In genomic region chr11:2305140-2305861, GRCh38 we compare ENCODE assay signal across 8 cellular contexts. TPM values are rescaled to one million over a fixed set of nuclear protein-coding genes. Genes with fewer than 3 reads are reported as not detected.
DNase-seq lines count a peak whose midpoint lies in the region; ATAC-seq and TF ChIP-seq lines count a peak whose summit lies in the region.

No MANE protein-coding gene starts in this region.

- H3K4me3 ChIP-seq in KMS-11 (IDR thresholded peaks at IDR 0.05; ENCODE audit: insufficient read depth, low read depth, low read length) (no peak overlapping the region), adrenal gland (no peak overlapping the region), rectal smooth muscle tissue (ENCODE audit: low read length) (peak overlapping the region; percentile 18), uterus (no peak overlapping the region)

- 23 to 40% (median 34%) methylated on average over 1 to 10 of the region's 10 CpGs; no CpG with 5 or more reads in 1 of the 4 donors for WGBS in adrenal gland, 4 donors

- peaks cover 40 to 59% (median 58%) of the 10 kb centered on the region in 3 donors for H3K4me1 Mint-ChIP-seq in T-cell

- DNase-seq in DMS53 (lab: John Stamatoyannopoulos, UW) (peak; percentile 87), T-cell (peak; percentile 39 to 88 (median 75)), adrenal gland (peak; percentile 78 to 94 (median 88)), left cardiac atrium (peak; percentile 93), uterus (peak; percentile 86 to 90)

- peak; percentile 79 for TF ChIP-seq CTCF in KMS-11 (conservative IDR thresholded peaks at IDR 0.05; ENCODE audit: low read depth, low read length)
- TF ChIP-seq CTCF in adrenal gland (IDR thresholded peaks at IDR 0.05) = peak; percentile 80 to 96 (median 92)
- TF ChIP-seq CTCF in uterus (IDR thresholded peaks at IDR 0.05) = peak; percentile 90 to 96 (median 94)

- H3K9ac ChIP-seq in KMS-11 (no peak overlapping the region), rectal smooth muscle tissue (ENCODE audit: low read length) (no peak overlapping the region)

- H3K4me2 ChIP-seq in KMS-11 = no peak overlapping the region

- TF ChIP-seq POLR2A in adrenal gland (IDR thresholded peaks at IDR 0.05) (no peak), uterus (IDR thresholded peaks at IDR 0.05) (peak in 1 of 2 donors; percentile 26)

- no peaks in the 10 kb centered on the region for H3K27me3 Mint-ChIP-seq in T-cell

- CTCF ChIA-PET in T-cell (lab: Charles Lee) = interaction anchor here (0.5 to 4.4 kb wide), 10 partner anchors 11 to 660 kb away, joined by 3 to 42 read pairs (median 4); no protein-coding TSS in a partner anchor

- no peak overlapping the region for H2AFZ ChIP-seq in KMS-11 (ENCODE audit: low read depth)

- intact Hi-C loops in adrenal gland (cut with DNase I) (loop anchor here in 1 of 2 donors (1.0 to 10.0 kb wide), 3 partner anchors 108 to 220 kb away; no protein-coding TSS in a partner anchor), left cardiac atrium (cut with DNase I) (loop anchor here (1.0 to 10.0 kb wide), 2 partner anchors 115 to 220 kb away; no protein-coding TSS in a partner anchor), uterus (cut with DNase I; ENCODE audit: low total_unique reads) (loop anchor here (5.0 to 10.0 kb wide), 2 partner anchors 97 to 110 kb away; partner anchors contain the start of gene TSSC4)

- H3K27me3 ChIP-seq in KMS-11 (ENCODE audit: insufficient read depth, low read depth) = peaks cover 23% of the 10 kb centered on the region
- no peaks in the 10 kb centered on the region for H3K27me3 ChIP-seq in adrenal gland
- no peaks in the 10 kb centered on the region for H3K27me3 ChIP-seq in rectal smooth muscle tissue (ENCODE audit: control insufficient read depth, insufficient read depth, low read length)
- no peaks in the 10 kb centered on the region for H3K27me3 ChIP-seq in uterus

- H3K4me3 Mint-ChIP-seq in T-cell = peak overlapping the region; percentile 63 to 98 (median 69)

- H3K27ac ChIP-seq in KMS-11 = no peak overlapping the region
- peak overlapping the region in 3 of 5 donors; percentile 19 to 83 (median 70) for H3K27ac ChIP-seq in adrenal gland
- H3K27ac ChIP-seq in rectal smooth muscle tissue (ENCODE audit: low read depth, low read length) = peak overlapping the region; percentile 71
- H3K27ac ChIP-seq in uterus = peak overlapping the region; percentile 89 to 99

- H3K36me3 Mint-ChIP-seq in T-cell = no peaks in the 10 kb centered on the region

- no peaks in the 10 kb centered on the region for H4K20me1 ChIP-seq in KMS-11 (ENCODE audit: insufficient read depth)

- no peaks in the 10 kb centered on the region for H3K9me3 Mint-ChIP-seq in T-cell

- H3K79me2 ChIP-seq in KMS-11 (ENCODE audit: insufficient read depth, low read depth) = no peaks in the 10 kb centered on the region

- peaks cover 8% of the 10 kb centered on the region for H3K4me1 ChIP-seq in KMS-11 (ENCODE audit: low read depth, poor library complexity, severe bottlenecking)
- peaks cover 0 to 27% of the 10 kb centered on the region in 2 donors for H3K4me1 ChIP-seq in adrenal gland (replicated peaks in 1 of 2)
- H3K4me1 ChIP-seq in rectal smooth muscle tissue (ENCODE audit: control insufficient read depth, insufficient read depth, low read length) = peaks cover 32% of the 10 kb centered on the region
- H3K4me1 ChIP-seq in uterus = peaks cover 22 to 28% of the 10 kb centered on the region in 2 donors

- no peaks in the 10 kb centered on the region for H3K9me3 ChIP-seq in adrenal gland (replicated peaks in 1 of 3)
- no peaks in the 10 kb centered on the region for H3K9me3 ChIP-seq in uterus

- peak; percentile 43 to 63 (median 50) for ATAC-seq in T-cell (replicated peaks in 1 of 4)
- ATAC-seq in left cardiac atrium = peak; percentile 52 to 55
- ATAC-seq in HG02623 (IDR thresholded peaks at IDR 0.05; ENCODE audit: unreplicated experiment) = no peak

- POLR2A ChIA-PET in T-cell (lab: Charles Lee) = interaction anchor here (0.5 to 0.6 kb wide), 2 partner anchors 112 to 741 kb away, joined by 3 read pairs; no protein-coding TSS in a partner anchor

- H3K36me3 ChIP-seq in KMS-11 (ENCODE audit: insufficient read depth) (no peaks in the 10 kb centered on the region), adrenal gland (replicated peaks in 1 of 2) (no peaks in the 10 kb centered on the region), rectal smooth muscle tissue (ENCODE audit: control insufficient read depth, insufficient read depth, low read length) (no peaks in the 10 kb centered on the region), uterus (no peaks in the 10 kb centered on the region)

- H3K27ac Mint-ChIP-seq in T-cell = peak overlapping the region; percentile 98 to 99

RNA-seq across cellular contexts. Expression of gene TSPAN32, which starts 3.5 kb away (rescaled TPM):
- total RNA-seq in T-cell (100 to 1,000 TPM in 2 of 5 donors, 10 to 100 TPM in 3; 66.9 to 185 (median 92.3) TPM), adrenal gland (1 to 10 TPM in 1 of 8 donors, under 1 TPM in 4, not detected in 3; 0.14 to 1.4 (median 0.60) TPM), left cardiac atrium (10 to 100 TPM; 11.6 to 15.0 TPM), uterus (1 to 10 TPM in 2 of 4 donors, not detected in 2; 2.5 to 3.3 TPM)
- 1 to 10 TPM in 2 of 3 donors, not detected in 1; 1.7 to 7.0 TPM for polyA plus RNA-seq in adrenal gland

RNA-seq across cellular contexts. Expression of gene C11orf21, which starts 3.6 kb away (rescaled TPM):
- 100 to 1,000 TPM in 2 of 5 donors, 10 to 100 TPM in 3; 62.3 to 133 (median 88.9) TPM for total RNA-seq in T-cell
- total RNA-seq in adrenal gland = under 1 TPM; 0.12 to 0.97 (median 0.32) TPM
- polyA plus RNA-seq in adrenal gland = 1 to 10 TPM in 1 of 3 donors, under 1 TPM in 2; 0.04 to 2.1 (median 0.64) TPM
- 10 to 100 TPM in 1 of 2 donors, 1 to 10 TPM in 1; 4.8 to 19.1 TPM for total RNA-seq in left cardiac atrium
- 1 to 10 TPM in 2 of 4 donors, not detected in 2; 1.7 to 1.8 TPM for total RNA-seq in uterus

RNA-seq across cellular contexts. Expression of gene ASCL2, which starts 34.9 kb away (rescaled TPM):
- total RNA-seq in T-cell (1 to 10 TPM in 1 of 5 donors, under 1 TPM in 4; 0.29 to 1.3 (median 0.51) TPM), adrenal gland (1 to 10 TPM in 3 of 8 donors, under 1 TPM in 4, not detected in 1; 0.39 to 2.2 (median 0.92) TPM), left cardiac atrium (under 1 TPM; 0.39 to 0.50 TPM), uterus (1 to 10 TPM in 3 of 4 donors, not detected in 1; 1.0 to 1.6 (median 1.5) TPM)
- under 1 TPM in 2 of 3 donors, not detected in 1; 0.44 to 0.88 TPM for polyA plus RNA-seq in adrenal gland

Comparison
In these comparisons a context has a peak if more than half of its experiments do, and no peak if none do; other contexts are left out.
1. RNA of gene TSPAN32, which starts 3.5 kb away (total RNA-seq): 66.9 to 185 TPM in T-cell; 11.6 to 15.0 TPM in left cardiac atrium, 2.5 to 3.3 TPM in uterus and 0.14 to 1.4 TPM in adrenal gland; every median in the first group is over 4 times any median in the second.
2. Peak in every context shown above with its lines, with median percentiles within 50 percentile points of each other: DNase-seq and CTCF ChIP-seq.